Comparison of ENCODE assay signal across 8 cellular contexts in genomic region chr10:96765406-96766240, GRCh38. TPM values are rescaled to one million over a fixed set of nuclear protein-coding genes. Genes with fewer than 3 reads are reported as not detected.
DNase-seq lines count a peak whose midpoint lies in the region; ATAC-seq and TF ChIP-seq lines count a peak whose summit lies in the region.

No MANE protein-coding gene starts in this region.

- H3K4me1 ChIP-seq in SJCRH30 = no peaks in the 10 kb centered on the region
- no peaks in the 10 kb centered on the region for H3K4me1 ChIP-seq in prostate gland (replicated peaks)
- no peaks in the 10 kb centered on the region for H3K4me1 ChIP-seq in uterus

- no peaks in the 10 kb centered on the region for H3K36me3 ChIP-seq in SJCRH30
- H3K36me3 ChIP-seq in prostate gland = no peaks in the 10 kb centered on the region
- no peaks in the 10 kb centered on the region for H3K36me3 ChIP-seq in uterus

- ATAC-seq in HG02938 (IDR thresholded peaks at IDR 0.05; ENCODE audit: unreplicated experiment) (peak; percentile 61), HG02759 (IDR thresholded peaks at IDR 0.05; ENCODE audit: unreplicated experiment) (no peak)

- TF ChIP-seq CTCF in glutamatergic neuron (IDR thresholded peaks at IDR 0.05; ENCODE audit: partially characterized antibody, unreplicated experiment) = peak; percentile 70
- TF ChIP-seq CTCF in prostate gland (IDR thresholded peaks at IDR 0.05) = peak; percentile 32 to 63 (median 58)
- TF ChIP-seq CTCF in uterus (IDR thresholded peaks at IDR 0.05) = peak; percentile 21 to 44 (median 39)

- H3K4me3 Mint-ChIP-seq in glutamatergic neuron (ENCODE audit: unreplicated experiment) = no peak overlapping the region

- no peaks in the 10 kb centered on the region for H3K36me3 Mint-ChIP-seq in glutamatergic neuron (ENCODE audit: unreplicated experiment)

- H3K27me3 ChIP-seq in SJCRH30 = no peaks in the 10 kb centered on the region
- H3K27me3 ChIP-seq in prostate gland (replicated peaks; ENCODE audit: insufficient read depth) = no peaks in the 10 kb centered on the region
- H3K27me3 ChIP-seq in uterus = no peaks in the 10 kb centered on the region

- H3K27ac ChIP-seq in SJCRH30 (no peak overlapping the region), prostate gland (no peak overlapping the region), uterus (no peak overlapping the region)

- peaks cover 3% of the 10 kb centered on the region for H3K9me3 Mint-ChIP-seq in glutamatergic neuron (ENCODE audit: unreplicated experiment)

- intact Hi-C loops in prostate gland (cut with DNase I) (loop anchor here (10.0 kb wide), 1 partner anchor 259 kb away; no protein-coding TSS in a partner anchor), uterus (cut with DNase I; ENCODE audit: low total_unique reads) (no loop called here)

- WGBS in prostate gland = 55% methylated on average over 9 of the region's 9 CpGs

- no peak for TF ChIP-seq POLR2A in prostate gland (IDR thresholded peaks at IDR 0.05)
- no peak for TF ChIP-seq POLR2A in uterus (IDR thresholded peaks at IDR 0.05)

- H3K9me3 ChIP-seq in SJCRH30 (replicated peaks) (no peaks in the 10 kb centered on the region), prostate gland (no peaks in the 10 kb centered on the region), uterus (no peaks in the 10 kb centered on the region)

- DNase-seq in DMS 273 treated with DMSO at 0.1 percent for 48 hours (lab: John Stamatoyannopoulos, UW) (peak; percentile 42), SJCRH30 (peak; percentile 49 to 72), activated gamma-delta T cell treated with Interleukin-2 at 50 U/mL for 16 hours (peak; percentile 82), glutamatergic neuron (peak; percentile 66), prostate gland (ENCODE audit: low spot score) (peak; percentile 41), uterus (peak in 1 of 2 donors; percentile 20)

- no peak overlapping the region for H3K4me3 ChIP-seq in SJCRH30
- H3K4me3 ChIP-seq in prostate gland = no peak overlapping the region
- no peak overlapping the region for H3K4me3 ChIP-seq in uterus

- H3K27ac Mint-ChIP-seq in glutamatergic neuron (ENCODE audit: unreplicated experiment) = no peak overlapping the region

- no peaks in the 10 kb centered on the region for H3K4me1 Mint-ChIP-seq in glutamatergic neuron (ENCODE audit: low read depth, unreplicated experiment)

- peaks cover 2% of the 10 kb centered on the region for H3K27me3 Mint-ChIP-seq in glutamatergic neuron (ENCODE audit: unreplicated experiment)

RNA-seq across cellular contexts. Expression of gene PIK3AP1, which starts 45.3 kb away (rescaled TPM):
- 5.6 and 7.1 TPM in 2 replicates for total RNA-seq in SJCRH30 (2014; rRNA removed; shearing (Covaris generic))
- 0.49 TPM for total RNA-seq in glutamatergic neuron (ENCODE audit: unreplicated experiment)
- total RNA-seq in prostate gland = 10 to 100 TPM in 1 of 2 donors, 1 to 10 TPM in 1; 3.8 to 15.6 TPM
- 10 to 100 TPM in 1 of 4 donors, 1 to 10 TPM in 3; 1.7 to 10.6 (median 8.4) TPM for total RNA-seq in uterus
